ENCODE assay signal across 16 cellular contexts in genomic region chr6:64538760-64539159, GRCh38.
DNase-seq lines count a peak whose midpoint lies in the region; ATAC-seq and TF ChIP-seq lines count a peak whose summit lies in the region.
"Had no signal": no experiment of that assay in that cellular context is flagged by ENCODE, and none has a peak within 500 bp of the region (broad histone marks: within the 10 kb centered on the region; RNA-seq: fewer than 3 reads in every experiment).

No MANE protein-coding gene starts in this region.

- no peaks in the 10 kb centered on the region for H3K4me1 Mint-ChIP-seq in glutamatergic neuron (ENCODE audit: low read depth, unreplicated experiment)
- H3K4me1 Mint-ChIP-seq: B cell; CD4-positive, alpha-beta memory T cell; H9 had no signal

- no peak for TF ChIP-seq EP300 in neural cell (conservative IDR thresholded peaks at IDR 0.05; ENCODE audit: poor library complexity, severe bottlenecking)

- no peak overlapping the region for H3K4me3 Mint-ChIP-seq in glutamatergic neuron (ENCODE audit: unreplicated experiment)
- H3K4me3 Mint-ChIP-seq: B cell; CD4-positive, alpha-beta memory T cell; H9 had no signal

- H3K9me3 ChIP-seq in BE2C (no peaks in the 10 kb centered on the region), neural cell (ENCODE audit: low read length) (no peaks in the 10 kb centered on the region)

- H3K27me3 ChIP-seq in BE2C, result no peaks in the 10 kb centered on the region
- no peaks in the 10 kb centered on the region for H3K27me3 ChIP-seq in neural cell (ENCODE audit: insufficient read depth, low read depth, low read length)

- H3K4me3 ChIP-seq in BE2C (ENCODE audit: low read depth, low read length), result no peak overlapping the region
- H3K4me3 ChIP-seq in neural cell (ENCODE audit: low read length), result no peak overlapping the region
- H3K4me3 ChIP-seq: GM23248 had no signal

- no peak overlapping the region for H3K27ac Mint-ChIP-seq in glutamatergic neuron (ENCODE audit: unreplicated experiment)
- H3K27ac Mint-ChIP-seq: B cell; CD4-positive, alpha-beta memory T cell; H9 had no signal

- H3K9me3 Mint-ChIP-seq in glutamatergic neuron (ENCODE audit: unreplicated experiment), result no peaks in the 10 kb centered on the region
- H3K9me3 Mint-ChIP-seq: H9 had no signal

- H3K9me2 ChIP-seq in neural cell (ENCODE audit: insufficient read depth, low read length), result no peaks in the 10 kb centered on the region

- peak overlapping the region; percentile 9 for H3K27ac ChIP-seq in neural cell (ENCODE audit: low read length)
- H3K27ac ChIP-seq: C4-2B, GM23248, HL-60 had no signal

- no peaks in the 10 kb centered on the region for H3F3A ChIP-seq in neural cell (ENCODE audit: insufficient read depth, low read length, poor library complexity, severe bottlenecking)

- no peaks in the 10 kb centered on the region for H3K36me3 Mint-ChIP-seq in glutamatergic neuron (ENCODE audit: unreplicated experiment)

- no peak overlapping the region for H3K9ac ChIP-seq in neural cell (ENCODE audit: low read length)
- H3K9ac ChIP-seq: GM23248 had no signal

- H3K4me1 ChIP-seq in BE2C, result no peaks in the 10 kb centered on the region

- no peaks in the 10 kb centered on the region for H3K79me2 ChIP-seq in neural cell (replicated peaks; ENCODE audit: insufficient read depth, low read length)

- no peak for TF ChIP-seq CTCF in BE2C (IDR thresholded peaks at IDR 0.05; ENCODE audit: low read depth, low read length)
- TF ChIP-seq CTCF in neural cell (IDR thresholded peaks at IDR 0.05; ENCODE audit: poor library complexity, severe bottlenecking), result no peak
- TF ChIP-seq CTCF in glutamatergic neuron (IDR thresholded peaks at IDR 0.05; ENCODE audit: partially characterized antibody, unreplicated experiment), result no peak

- H3K27me3 Mint-ChIP-seq in glutamatergic neuron (ENCODE audit: unreplicated experiment), result no peaks in the 10 kb centered on the region
- H3K27me3 Mint-ChIP-seq: B cell; CD4-positive, alpha-beta memory T cell had no signal

- H2AFZ ChIP-seq in neural cell (ENCODE audit: low read depth, low read length), result no peak overlapping the region
- H2AFZ ChIP-seq: GM23248 had no signal

- no peaks in the 10 kb centered on the region for H3K36me3 ChIP-seq in BE2C
- no peaks in the 10 kb centered on the region for H3K36me3 ChIP-seq in neural cell (ENCODE audit: insufficient read depth, low read length)

- no peak overlapping the region for H3K4me2 ChIP-seq in neural cell (ENCODE audit: low read length)

- DNase-seq in BE2C (peak; percentile 10), NCI-H1417 treated with DMSO at 0.1 percent for 48 hours (lab: John Stamatoyannopoulos, UW) (peak; percentile 88), NCI-H69 (lab: John Stamatoyannopoulos, UW) (peak; percentile 99), glutamatergic neuron (no peak), DMS114 treated with DMSO at 0.1 percent for 48 hours (lab: John Stamatoyannopoulos, UW; ENCODE audit: unreplicated experiment) (no peak)
- DNase-seq: CD4-positive, alpha-beta memory T cell; DMS153; DMS79 treated with DMSO at 0.1 percent for 48 hours; EL; GM23248; H9 had no signal

- no peaks in the 10 kb centered on the region for H4K20me1 ChIP-seq in neural cell (ENCODE audit: insufficient read depth)

- ATAC-seq in HG03159 (IDR thresholded peaks at IDR 0.05; ENCODE audit: unreplicated experiment), result no peak

- TF ChIP-seq RAD21 in neural cell (conservative IDR thresholded peaks at IDR 0.05), result no peak

TF ChIP-seq in neural cell, 6 proteins besides CTCF, POLR2A, EP300 and RAD21:
- TF ChIP-seq SMC3 (conservative IDR thresholded peaks at IDR 0.05; ENCODE audit: poor library complexity) (no peak), TAF1 (IDR thresholded peaks at IDR 0.05; ENCODE audit: low read depth) (no peak), REST (IDR thresholded peaks at IDR 0.05; ENCODE audit: borderline replicate concordance) (no peak), EZH2 (IDR thresholded peaks at IDR 0.05; ENCODE audit: borderline replicate concordance, insufficient read depth, low read length, poor library complexity, severe bottlenecking) (no peak), MXI1 (conservative IDR thresholded peaks at IDR 0.05; ENCODE audit: poor library complexity, severe bottlenecking) (no peak), POLR2AphosphoS5 (IDR thresholded peaks at IDR 0.05) (no peak)

Comparison
In these comparisons a context has a peak if more than half of its experiments do, and no peak if none do; other contexts are left out.
1. DNase-seq: peak in BE2C (single experiment), NCI-H1417 treated with DMSO at 0.1 percent for 48 hours (single experiment) and NCI-H69 (single experiment); none in glutamatergic neuron (single experiment) and DMS114 treated with DMSO at 0.1 percent for 48 hours (single experiment).